17 cellular contexts compared by ENCODE assay signal in the genomic region with DNA sequence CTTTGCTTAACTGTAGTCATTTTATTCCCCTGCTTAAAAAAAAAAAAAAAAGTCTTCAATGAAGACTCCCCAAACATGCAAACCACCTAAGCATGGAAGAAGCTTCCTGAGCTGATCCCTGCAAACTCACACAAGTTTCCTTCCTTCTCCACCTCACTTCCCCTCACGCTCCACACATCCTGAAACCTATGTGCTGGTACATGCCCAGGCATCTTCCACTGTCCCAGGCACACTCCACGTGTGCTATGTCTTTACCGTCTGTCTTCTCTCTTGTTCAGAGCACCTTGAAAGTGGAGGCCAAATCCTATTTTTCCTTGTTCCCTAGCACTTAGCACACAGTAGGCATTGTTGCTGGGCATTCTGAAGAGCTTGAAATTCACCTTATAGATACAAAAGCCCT. TPM values are rescaled to one million over a fixed set of nuclear protein-coding genes. Genes with fewer than 3 reads are reported as not detected.
"Had no signal": no experiment of that assay in that cellular context is flagged by ENCODE, and none has a peak within 500 bp of the region (broad histone marks: within the 10 kb centered on the region; RNA-seq: fewer than 3 reads in every experiment).

No MANE protein-coding gene starts in this region.

- DNase-seq: activated CD4-positive, alpha-beta T cell treated with anti-CD3 and anti-CD28 coated beads, Interleukin-2, amount 50 U/mL, for 1 hour; activated CD8-positive, alpha-beta memory T cell treated with anti-CD3 and anti-CD28 coated beads for 24 hours; activated naive CD8-positive, alpha-beta T cell treated with anti-CD3 and anti-CD28 coated beads for 36 hours; amygdala; brain microvascular endothelial cell; cerebellar nuclear complex; esophagus squamous epithelium; hypothalamus; left ventricle myocardium inferior; right lobe of liver; spleen; stimulated activated CD4-positive, alpha-beta T cell treated with anti-CD3 and anti-CD28 coated beads, Interleukin-1b, Interleukin-23, amount 100 ng/mL, for 48 hours; stimulated activated naive CD8-positive, alpha-beta T cell treated with anti-CD3 and anti-CD28 coated beads, Interleukin-15, amount 100 ng/mL, for 72 hours had no signal

- H3K27me3 ChIP-seq: brain microvascular endothelial cell, esophagus squamous epithelium, right lobe of liver, spleen had no signal

- ATAC-seq: right lobe of liver; stimulated activated naive CD8-positive, alpha-beta T cell treated with anti-CD3 and anti-CD28 coated beads, Interleukin-15, amount 100 ng/mL, for 72 hours had no signal

- H3K4me3 ChIP-seq: esophagus squamous epithelium, left ventricle myocardium inferior, right lobe of liver, spleen had no signal

- H3K4me1 ChIP-seq: right lobe of liver, spleen had no signal

- H3K27me3 Mint-ChIP-seq: activated naive CD8-positive, alpha-beta T cell treated with anti-CD3 and anti-CD28 coated beads for 36 hours; dendritic cell treated with granulocyte-macrophage colony-stimulating factor and Interleukin-4, amounts not matched to agents 40 ng/mL and 50 ng/mL, for 4 days; stimulated activated naive CD8-positive, alpha-beta T cell treated with anti-CD3 and anti-CD28 coated beads, Interleukin-15, amount 100 ng/mL, for 72 hours; type B pancreatic cell had no signal

- H3K36me3 Mint-ChIP-seq: activated naive CD8-positive, alpha-beta T cell treated with anti-CD3 and anti-CD28 coated beads for 36 hours had no signal

- H3K27ac Mint-ChIP-seq: activated naive CD8-positive, alpha-beta T cell treated with anti-CD3 and anti-CD28 coated beads for 36 hours; dendritic cell treated with granulocyte-macrophage colony-stimulating factor and Interleukin-4, amounts not matched to agents 40 ng/mL and 50 ng/mL, for 4 days; T-helper 2 cell treated with Interferon-gamma antibody and Interleukin-4, amounts not matched to agents 5 μg/mL and 100 μg/mL, for 36 hours; type B pancreatic cell had no signal

- H3K9me3 Mint-ChIP-seq: dendritic cell treated with granulocyte-macrophage colony-stimulating factor and Interleukin-4, amounts not matched to agents 40 ng/mL and 50 ng/mL, for 4 days; T-helper 2 cell treated with Interferon-gamma antibody and Interleukin-4, amounts not matched to agents 5 μg/mL and 100 μg/mL, for 36 hours had no signal

- H3K4me1 Mint-ChIP-seq: activated naive CD8-positive, alpha-beta T cell treated with anti-CD3 and anti-CD28 coated beads for 36 hours; stimulated activated naive CD8-positive, alpha-beta T cell treated with anti-CD3 and anti-CD28 coated beads, Interleukin-15, amount 100 ng/mL, for 72 hours had no signal

- H3K4me3 Mint-ChIP-seq: activated naive CD8-positive, alpha-beta T cell treated with anti-CD3 and anti-CD28 coated beads for 36 hours; dendritic cell treated with granulocyte-macrophage colony-stimulating factor and Interleukin-4, amounts not matched to agents 40 ng/mL and 50 ng/mL, for 4 days; neural crest cell; stimulated activated naive CD8-positive, alpha-beta T cell treated with anti-CD3 and anti-CD28 coated beads, Interleukin-15, amount 100 ng/mL, for 72 hours; T-helper 2 cell treated with Interferon-gamma antibody and Interleukin-4, amounts not matched to agents 5 μg/mL and 100 μg/mL, for 36 hours; type B pancreatic cell had no signal

- H3K27ac ChIP-seq: brain microvascular endothelial cell, left ventricle myocardium inferior, right lobe of liver, spleen had no signal

- H3K9me3 ChIP-seq: esophagus squamous epithelium, left ventricle myocardium inferior, right lobe of liver had no signal

RNA-seq across cellular contexts. Expression of a gene that starts 13.4 kb away (rescaled TPM):
- total RNA-seq: activated naive CD8-positive, alpha-beta T cell treated with anti-CD3 and anti-CD28 coated beads for 36 hours had no signal
